In genomic region chr2:109127556-109127955, GRCh38 we compare ENCODE assay signal across 8 cellular contexts. TPM values are rescaled to one million over a fixed set of nuclear protein-coding genes. Genes with fewer than 3 reads are reported as not detected.
A peak's percentile ranks its signal among the peaks of the same experiment; 100 is the strongest.
DNase-seq lines count a peak whose midpoint lies in the region; ATAC-seq, FAIRE-seq and TF ChIP-seq lines count a peak whose summit lies in the region.

No MANE protein-coding gene starts in this region.

- dilution Hi-C loops in keratinocyte (cut with MboI; ENCODE audit: extremely low pct_ligation_motif_present, low sequenced_read_pairs) = no loop called here

- no peaks in the 10 kb centered on the region for H3K79me2 ChIP-seq in keratinocyte (ENCODE audit: control insufficient read depth, insufficient read depth, low read length)

- WGBS in suprapubic skin = 74% methylated on average over 10 of the region's 10 CpGs

- H4K20me1 ChIP-seq in keratinocyte (ENCODE audit: control insufficient read depth, extremely low read depth, insufficient read depth, low read length) = no peaks in the 10 kb centered on the region

- POLR2A ChIA-PET in activated CD8-positive, alpha-beta T cell treated with anti-CD3 and anti-CD28 coated beads, Interleukin-2, amount 10 ng/mL, durations not matched to agents 7 days and 5 days (lab: Charles Lee) = no interaction called here

- peak overlapping the region in 1 of 3 experiments; percentile 68 for H3K4me3 ChIP-seq in keratinocyte (ENCODE audit: control insufficient read depth in 2 of 3, extremely low read depth in 1 of 3, insufficient read depth in 2 of 3, low read depth in 1 of 3, low read length in 3 of 3)
- peak overlapping the region; percentile 85 for H3K4me3 ChIP-seq in suprapubic skin

- no peak for FAIRE-seq in keratinocyte (lab: Jason Lieb, UNC)

- CTCF ChIA-PET in activated naive CD4-positive, alpha-beta T cell treated with anti-CD3 and anti-CD28 coated beads for 36 hours (lab: Charles Lee) = interaction anchor here (0.6 to 4.7 kb wide), 7 partner anchors 87 to 383 kb away, joined by 3 to 57 read pairs (median 3); no protein-coding TSS in a partner anchor
- CTCF ChIA-PET in activated CD8-positive, alpha-beta T cell treated with anti-CD3 and anti-CD28 coated beads, Interleukin-2, amount 10 ng/mL, durations not matched to agents 7 days and 5 days (lab: Charles Lee) = interaction anchor here (1.3 to 2.7 kb wide), 3 partner anchors 273 to 418 kb away, joined by 3 to 22 read pairs (median 4); no protein-coding TSS in a partner anchor

- H3K27ac ChIP-seq in keratinocyte (ENCODE audit: control insufficient read depth, insufficient read depth, low read length) (no peak overlapping the region), suprapubic skin (no peak overlapping the region)

- H3K27me3 Mint-ChIP-seq in activated naive CD4-positive, alpha-beta T cell treated with anti-CD3 and anti-CD28 coated beads for 36 hours (ENCODE audit: low read depth) = peaks cover 6% of the 10 kb centered on the region
- peaks cover 32% of the 10 kb centered on the region for H3K27me3 Mint-ChIP-seq in activated CD8-positive, alpha-beta T cell treated with anti-CD3 and anti-CD28 coated beads, Interleukin-2, amount 10 ng/mL, durations not matched to agents 7 days and 5 days (ENCODE audit: low read depth)

- intact Hi-C loops in activated naive CD4-positive, alpha-beta T cell treated with anti-CD3 and anti-CD28 coated beads for 36 hours (cut with micrococcal nuclease) = loop anchor here (5.0 kb wide), 5 partner anchors 200 to 365 kb away; no protein-coding TSS in a partner anchor

- DNase-seq in activated naive CD4-positive, alpha-beta T cell treated with anti-CD3 and anti-CD28 coated beads for 36 hours = no peak
- DNase-seq in activated naive CD4-positive, alpha-beta T cell treated with anti-CD3 and anti-CD28 coated beads, Interleukin-2, amount 50 U/mL, for 72 hours (ENCODE audit: low spot score in 2 of 2) = no peak
- no peak for DNase-seq in activated CD8-positive, alpha-beta T cell treated with anti-CD3 and anti-CD28 coated beads, Interleukin-2, amount 10 ng/mL, durations not matched to agents 7 days and 5 days
- DNase-seq in keratinocyte (ENCODE audit: low read depth, low spot score) = no peak
- DNase-seq in suprapubic skin (ENCODE audit: low spot score in 2 of 2) = peak in 1 of 2 donors; percentile 18
- no peak for DNase-seq in midbrain (lab: John Stamatoyannopoulos, UW)

- H3K27ac Mint-ChIP-seq in activated naive CD4-positive, alpha-beta T cell treated with anti-CD3 and anti-CD28 coated beads for 36 hours = no peak overlapping the region
- H3K27ac Mint-ChIP-seq in activated naive CD4-positive, alpha-beta T cell treated with anti-CD3 and anti-CD28 coated beads, Interleukin-2, amount 50 U/mL, for 72 hours = no peak overlapping the region
- H3K27ac Mint-ChIP-seq in activated CD8-positive, alpha-beta T cell treated with anti-CD3 and anti-CD28 coated beads, Interleukin-2, amount 10 ng/mL, durations not matched to agents 7 days and 5 days = no peak overlapping the region

- no peak for TF ChIP-seq POLR2A in suprapubic skin (IDR thresholded peaks at IDR 0.05)

- no peak for TF ChIP-seq EP300 in suprapubic skin (IDR thresholded peaks at IDR 0.05)

- peak overlapping the region; percentile 76 for H3K4me3 Mint-ChIP-seq in activated naive CD4-positive, alpha-beta T cell treated with anti-CD3 and anti-CD28 coated beads for 36 hours
- H3K4me3 Mint-ChIP-seq in activated CD8-positive, alpha-beta T cell treated with anti-CD3 and anti-CD28 coated beads, Interleukin-2, amount 10 ng/mL, durations not matched to agents 7 days and 5 days = peak overlapping the region; percentile 68

- H3K9me3 ChIP-seq in keratinocyte (ENCODE audit: control insufficient read depth, low read depth, low read length) (no peaks in the 10 kb centered on the region), suprapubic skin (no peaks in the 10 kb centered on the region)

- TF ChIP-seq CTCF in keratinocyte (optimal IDR thresholded peaks at IDR 0.05 in 1 of 3, IDR thresholded peaks at IDR 0.05 in 1 of 3, conservative IDR thresholded peaks at IDR 0.05 in 1 of 3; ENCODE audit: extremely low read depth in 1 of 3, insufficient read depth in 2 of 3, low read length in 3 of 3) (no peak), suprapubic skin (IDR thresholded peaks at IDR 0.05) (no peak)

- H3K27me3 ChIP-seq in keratinocyte (ENCODE audit: control insufficient read depth, extremely low read depth, insufficient read depth, low read length) (peaks cover 49% of the 10 kb centered on the region), suprapubic skin (peaks cover 24% of the 10 kb centered on the region)

- no peaks in the 10 kb centered on the region for H3K9me1 ChIP-seq in keratinocyte (ENCODE audit: control insufficient read depth, extremely low read depth, insufficient read depth, low read length)

- H3K9ac ChIP-seq in keratinocyte (ENCODE audit: control insufficient read depth, extremely low read depth, insufficient read depth, low read length) = no peak overlapping the region

- peak overlapping the region; percentile 89 for H3K4me2 ChIP-seq in keratinocyte (ENCODE audit: control insufficient read depth, extremely low read depth, insufficient read depth, low read depth, low read length)

- peaks cover 31% of the 10 kb centered on the region for H3K4me1 ChIP-seq in keratinocyte (ENCODE audit: control insufficient read depth, extremely low read depth, insufficient read depth, low read length)
- peaks cover 41% of the 10 kb centered on the region for H3K4me1 ChIP-seq in suprapubic skin

- H3K4me1 Mint-ChIP-seq in activated naive CD4-positive, alpha-beta T cell treated with anti-CD3 and anti-CD28 coated beads for 36 hours (ENCODE audit: low read depth) = peaks cover 42% of the 10 kb centered on the region
- peaks cover 15% of the 10 kb centered on the region for H3K4me1 Mint-ChIP-seq in activated CD8-positive, alpha-beta T cell treated with anti-CD3 and anti-CD28 coated beads, Interleukin-2, amount 10 ng/mL, durations not matched to agents 7 days and 5 days (ENCODE audit: low read depth)

- no peak for ATAC-seq in activated naive CD4-positive, alpha-beta T cell treated with anti-CD3 and anti-CD28 coated beads, Interleukin-2, amount 50 U/mL, for 72 hours
- ATAC-seq in activated CD8-positive, alpha-beta T cell treated with anti-CD3 and anti-CD28 coated beads, Interleukin-2, amount 10 ng/mL, durations not matched to agents 7 days and 5 days = no peak
- ATAC-seq in HG03095 (IDR thresholded peaks at IDR 0.05; ENCODE audit: unreplicated experiment) = no peak
- ATAC-seq in HG03025 (IDR thresholded peaks at IDR 0.05; ENCODE audit: low FRiP score, unreplicated experiment) = no peak

- H3K36me3 ChIP-seq in keratinocyte (ENCODE audit: control insufficient read depth in 2 of 2, extremely low read depth in 1 of 2, insufficient read depth in 2 of 2, low read length in 2 of 2) (no peaks in the 10 kb centered on the region), suprapubic skin (no peaks in the 10 kb centered on the region)

- no peak overlapping the region for H2AFZ ChIP-seq in keratinocyte (ENCODE audit: control insufficient read depth, low read length)

- H3K9me3 Mint-ChIP-seq in activated naive CD4-positive, alpha-beta T cell treated with anti-CD3 and anti-CD28 coated beads for 36 hours = no peaks in the 10 kb centered on the region
- H3K9me3 Mint-ChIP-seq in activated naive CD4-positive, alpha-beta T cell treated with anti-CD3 and anti-CD28 coated beads, Interleukin-2, amount 50 U/mL, for 72 hours = no peaks in the 10 kb centered on the region
- H3K9me3 Mint-ChIP-seq in activated CD8-positive, alpha-beta T cell treated with anti-CD3 and anti-CD28 coated beads, Interleukin-2, amount 10 ng/mL, durations not matched to agents 7 days and 5 days (ENCODE audit: insufficient read depth) = no peaks in the 10 kb centered on the region

- H3K36me3 Mint-ChIP-seq in activated naive CD4-positive, alpha-beta T cell treated with anti-CD3 and anti-CD28 coated beads for 36 hours (ENCODE audit: low read depth) = peaks cover 2% of the 10 kb centered on the region
- peaks cover 0 to 6% of the 10 kb centered on the region in 2 donors for H3K36me3 Mint-ChIP-seq in activated naive CD4-positive, alpha-beta T cell treated with anti-CD3 and anti-CD28 coated beads, Interleukin-2, amount 50 U/mL, for 72 hours
- no peaks in the 10 kb centered on the region for H3K36me3 Mint-ChIP-seq in activated CD8-positive, alpha-beta T cell treated with anti-CD3 and anti-CD28 coated beads, Interleukin-2, amount 10 ng/mL, durations not matched to agents 7 days and 5 days (ENCODE audit: low read depth)

RNA-seq across cellular contexts. Expression of gene SH3RF3, which starts 1.4 kb away (rescaled TPM):
- 1 to 10 TPM; 1.8 to 2.0 TPM for total RNA-seq in activated naive CD4-positive, alpha-beta T cell treated with anti-CD3 and anti-CD28 coated beads for 36 hours
- 1 to 10 TPM; 1.0 to 1.7 TPM for total RNA-seq in activated naive CD4-positive, alpha-beta T cell treated with anti-CD3 and anti-CD28 coated beads, Interleukin-2, amount 50 U/mL, for 72 hours
- total RNA-seq in activated CD8-positive, alpha-beta T cell treated with anti-CD3 and anti-CD28 coated beads, Interleukin-2, amount 10 ng/mL, durations not matched to agents 7 days and 5 days = under 1 TPM in 1 of 2 experiments, not detected in 1; 0.10 TPM
- polyA plus RNA-seq in keratinocyte = 0.08 to 0.18 TPM (median 0.17 TPM) in 3 replicates
- not detected for polyA plus RNA-seq in keratinocyte (2011; ENCODE audit: low read depth)
- polyA plus RNA-seq in keratinocyte (2011; cell fraction: cytosol; rRNA removed) = 0.15 and 0.26 TPM in 2 replicates
- polyA plus RNA-seq in keratinocyte (2011; cell fraction: nucleus; rRNA removed) = 0.49 and 0.55 TPM in 2 replicates
- polyA plus RNA-seq in keratinocyte (2012; ENCODE audit: low replicate concordance) = 0.06 and 0.36 TPM in 2 replicates
- 0.19 to 0.69 TPM (median 0.20 TPM) in 3 replicates for polyA minus RNA-seq in keratinocyte
- 0.96 TPM for polyA minus RNA-seq in keratinocyte (2011; cell fraction: cytosol; rRNA and poly(A)+ RNA removed)
- polyA minus RNA-seq in keratinocyte (2011; cell fraction: nucleus; rRNA and poly(A)+ RNA removed) = 0.95 and 1.3 TPM in 2 replicates
- total RNA-seq in suprapubic skin = 1 to 10 TPM; 2.2 to 6.1 (median 4.2) TPM
